ENCODE assay signal across 10 cellular contexts in the genomic region with DNA sequence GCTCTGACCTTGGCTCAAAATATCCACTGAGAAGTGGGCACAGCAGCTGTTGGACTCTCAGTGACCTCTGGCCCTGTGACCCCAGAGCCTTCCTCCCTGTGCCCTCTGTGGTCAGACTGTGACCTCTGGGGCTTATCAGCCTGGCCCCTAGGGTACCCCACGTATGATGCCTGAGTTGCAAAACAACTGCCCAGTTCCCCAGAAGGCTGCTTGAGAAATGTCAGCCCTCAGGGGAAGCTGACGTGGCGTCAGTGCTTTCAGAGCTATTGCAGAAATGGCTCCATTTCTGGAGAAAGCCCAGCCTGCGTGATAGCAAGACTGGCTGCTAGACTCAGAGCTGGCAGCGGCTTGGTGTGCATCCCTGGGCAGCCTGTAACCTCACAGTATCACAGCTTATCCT. TPM values are rescaled to one million over a fixed set of nuclear protein-coding genes. Genes with fewer than 3 reads are reported as not detected.
DNase-seq lines count a peak whose midpoint lies in the region; ATAC-seq and TF ChIP-seq lines count a peak whose summit lies in the region.
"Had no signal": no experiment of that assay in that cellular context is flagged by ENCODE, and none has a peak within 500 bp of the region (broad histone marks: within the 10 kb centered on the region; RNA-seq: fewer than 3 reads in every experiment).

No MANE protein-coding gene starts in this region.

- H3K9me3 ChIP-seq in ovary, result no peaks in the 10 kb centered on the region

- intact Hi-C loops in ovary (cut with DNase I), result no loop called here

- DNase-seq in GF-D8 (lab: John Stamatoyannopoulos, UW), result peak; percentile 68
- DNase-seq in SKM-1 (lab: John Stamatoyannopoulos, UW; ENCODE audit: unreplicated experiment), result peak; percentile 92
- DNase-seq in foreskin fibroblast, result peak; percentile 89 to 96
- DNase-seq in ovary, result peak; percentile 21 to 70 (median 37)
- DNase-seq in HCEC 1CT, result no peak
- no peak for DNase-seq in activated CD4-positive, alpha-beta T cell treated with anti-CD3 and anti-CD28 coated beads for 48 hours
- no peak for DNase-seq in activated naive CD8-positive, alpha-beta T cell treated with anti-CD3 and anti-CD28 coated beads for 36 hours
- DNase-seq: DMS53 had no signal

- no peaks in the 10 kb centered on the region for H3K9me3 Mint-ChIP-seq in activated naive CD8-positive, alpha-beta T cell treated with anti-CD3 and anti-CD28 coated beads for 36 hours

- H3K27ac ChIP-seq in ovary, result peak overlapping the region in 1 of 2 donors; percentile 20

- no peaks in the 10 kb centered on the region for H3K36me3 ChIP-seq in ovary

- ATAC-seq in HG03565 (IDR thresholded peaks at IDR 0.05; ENCODE audit: unreplicated experiment), result no peak

- no peak for TF ChIP-seq POLR2A in ovary (IDR thresholded peaks at IDR 0.05)

- H3K4me1 Mint-ChIP-seq in activated naive CD8-positive, alpha-beta T cell treated with anti-CD3 and anti-CD28 coated beads for 36 hours, result no peaks in the 10 kb centered on the region
- H3K4me1 Mint-ChIP-seq: central memory CD8-positive, alpha-beta T cell had no signal

- H3K27me3 ChIP-seq in ovary, result no peaks in the 10 kb centered on the region

- no peak overlapping the region for H3K27ac Mint-ChIP-seq in activated naive CD8-positive, alpha-beta T cell treated with anti-CD3 and anti-CD28 coated beads for 36 hours

- peaks cover 12% of the 10 kb centered on the region for H3K27me3 Mint-ChIP-seq in activated naive CD8-positive, alpha-beta T cell treated with anti-CD3 and anti-CD28 coated beads for 36 hours

- H3K36me3 Mint-ChIP-seq in activated naive CD8-positive, alpha-beta T cell treated with anti-CD3 and anti-CD28 coated beads for 36 hours, result no peaks in the 10 kb centered on the region

- TF ChIP-seq EP300 in ovary (IDR thresholded peaks at IDR 0.05), result no peak

- no peak overlapping the region for H3K4me3 Mint-ChIP-seq in activated naive CD8-positive, alpha-beta T cell treated with anti-CD3 and anti-CD28 coated beads for 36 hours
- H3K4me3 Mint-ChIP-seq: central memory CD8-positive, alpha-beta T cell had no signal

- TF ChIP-seq CTCF in foreskin fibroblast (IDR thresholded peaks at IDR 0.05; ENCODE audit: low read depth, low read length) (no peak), ovary (IDR thresholded peaks at IDR 0.05) (no peak)

- WGBS in ovary, 3 donors, result 38 to 44% (median 39%) methylated on average over 5 of the region's 5 CpGs

- no peaks in the 10 kb centered on the region for H3K4me1 ChIP-seq in ovary (ENCODE audit: insufficient read depth)

- no peak overlapping the region for H3K4me3 ChIP-seq in foreskin fibroblast (ENCODE audit: low read depth in 1 of 2, low read length in 2 of 2)
- H3K4me3 ChIP-seq in ovary, result no peak overlapping the region

RNA-seq across cellular contexts. Expression of a gene that starts 31.5 kb away (rescaled TPM):
- total RNA-seq in ovary, result 100 to 1,000 TPM in 3 of 7 donors, 10 to 100 TPM in 4; 15.0 to 320 (median 52.8) TPM
- polyA plus RNA-seq in ovary, result 10 to 100 TPM; 19.8 to 74.6 TPM
- not detected for total RNA-seq in activated naive CD8-positive, alpha-beta T cell treated with anti-CD3 and anti-CD28 coated beads for 36 hours

Comparison
In these comparisons a context has a peak if more than half of its experiments do, and no peak if none do; other contexts are left out.
1. DNase-seq: peak in GF-D8 (single experiment), SKM-1 (single experiment), foreskin fibroblast (2 of 2) and ovary (5 of 5); none in HCEC 1CT (single experiment), activated CD4-positive, alpha-beta T cell treated with anti-CD3 and anti-CD28 coated beads for 48 hours (single experiment) and activated naive CD8-positive, alpha-beta T cell treated with anti-CD3 and anti-CD28 coated beads for 36 hours (single experiment).
2. RNA of a gene that starts 31.5 kb away (total RNA-seq): 15.0 to 320 TPM in ovary; not detected in activated naive CD8-positive, alpha-beta T cell treated with anti-CD3 and anti-CD28 coated beads for 36 hours; every median in the first group is over 10 times any median in the second.